In the genomic region with DNA sequence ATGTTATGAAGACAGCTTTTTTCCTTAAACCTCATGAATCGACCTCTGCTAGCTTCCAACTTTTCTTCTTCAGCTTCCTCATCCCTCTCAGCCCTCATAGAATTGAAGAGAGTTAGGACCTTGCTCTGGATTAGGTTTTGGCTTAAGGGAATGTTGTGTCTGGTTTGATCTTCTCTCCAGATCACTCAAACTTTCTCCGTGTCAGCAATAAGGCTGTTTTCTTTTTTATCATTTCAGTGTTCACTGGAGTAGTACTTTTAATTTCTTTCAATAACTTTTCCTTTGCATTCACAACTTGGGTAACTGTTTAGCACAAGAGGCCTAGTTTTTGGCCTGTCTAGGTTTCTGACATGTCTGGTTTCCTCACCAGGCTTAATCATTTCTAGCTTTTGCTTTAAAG, we compare ENCODE assay signal across 26 cellular contexts. TPM values are rescaled to one million over a fixed set of nuclear protein-coding genes. Genes with fewer than 3 reads are reported as not detected.
DNase-seq lines count a peak whose midpoint lies in the region; ATAC-seq, FAIRE-seq and TF ChIP-seq lines count a peak whose summit lies in the region.
"Had no signal": no experiment of that assay in that cellular context is flagged by ENCODE, and none has a peak within 500 bp of the region (broad histone marks: within the 10 kb centered on the region; RNA-seq: fewer than 3 reads in every experiment).

No MANE protein-coding gene starts in this region.

- H3K4me1 ChIP-seq in HEK293 (ENCODE audit: control insufficient read depth, insufficient read depth, low read length) = no peaks in the 10 kb centered on the region
- H3K4me1 ChIP-seq: A549, BE2C, HAP-1 had no signal

- H3K36me3 Mint-ChIP-seq in activated T-helper 17 cell treated with anti-CD3 and anti-CD28 coated beads, Interleukin-2, amount 50 U/mL, for 72 hours (ENCODE audit: low read depth) = no peaks in the 10 kb centered on the region
- peaks cover 6% of the 10 kb centered on the region for H3K36me3 Mint-ChIP-seq in nephron progenitor cell (ENCODE audit: low read depth)
- no peaks in the 10 kb centered on the region for H3K36me3 Mint-ChIP-seq in HFFc6 (ENCODE audit: low read depth)
- H3K36me3 Mint-ChIP-seq: CD14-positive monocyte; CD8-positive, alpha-beta memory T cell had no signal

- ATAC-seq in activated T-helper 17 cell treated with anti-CD3 and anti-CD28 coated beads, Interleukin-2, amount 50 U/mL, for 72 hours (replicated peaks) = no peak
- ATAC-seq: A549, GM12878 had no signal

- no peaks in the 10 kb centered on the region for H3K9me3 Mint-ChIP-seq in activated T-helper 17 cell treated with anti-CD3 and anti-CD28 coated beads, Interleukin-2, amount 50 U/mL, for 72 hours
- no peaks in the 10 kb centered on the region for H3K9me3 Mint-ChIP-seq in nephron progenitor cell
- no peaks in the 10 kb centered on the region for H3K9me3 Mint-ChIP-seq in HFFc6
- H3K9me3 Mint-ChIP-seq: CD4-positive, alpha-beta T cell; CD8-positive, alpha-beta memory T cell had no signal

- no peak for TF ChIP-seq POLR2A in GM12891 (IDR thresholded peaks at IDR 0.05; ENCODE audit: low read depth, low read length)

- TF ChIP-seq CTCF in HEK293 (tag by site-specific recombination; IDR thresholded peaks at IDR 0.05) (no peak), nephron progenitor cell (IDR thresholded peaks at IDR 0.05) (no peak), HFFc6 (IDR thresholded peaks at IDR 0.05) (no peak)

- H3K4me1 Mint-ChIP-seq in activated T-helper 17 cell treated with anti-CD3 and anti-CD28 coated beads, Interleukin-2, amount 50 U/mL, for 72 hours = peaks cover 8% of the 10 kb centered on the region
- H3K4me1 Mint-ChIP-seq in nephron progenitor cell = no peaks in the 10 kb centered on the region
- H3K4me1 Mint-ChIP-seq in HFFc6 (ENCODE audit: low read depth) = no peaks in the 10 kb centered on the region
- H3K4me1 Mint-ChIP-seq: CD14-positive monocyte had no signal

- no peak overlapping the region for H3K4me3 ChIP-seq in HEK293 (ENCODE audit: low read depth, low read length)
- H3K4me3 ChIP-seq: A549; BLaER1 treated with 17β-estradiol and CSF1 and Interleukin-3, amounts not matched to agents 10 nM and 100 nM; GM12878; HAP-1 had no signal

- no peak for DNase-seq in GM12891 (ENCODE audit: insufficient read length, low spot score)
- no peak for DNase-seq in nephron progenitor cell
- DNase-seq in activated T-cell treated with anti-CD3 and anti-CD28 coated beads for 4 hours = no peak
- DNase-seq in NCI-H1092 (lab: John Stamatoyannopoulos, UW) = no peak
- no peak for DNase-seq in HFFc6
- no peak for DNase-seq in SKM-1 treated with dmso at 0.1 percent for 144 hours (lab: John Stamatoyannopoulos, UW; ENCODE audit: unreplicated experiment)
- DNase-seq: 8988T; ACHN; AML-193; BE2C; CD4-positive, alpha-beta T cell; CD8-positive, alpha-beta memory T cell; DMS 273 treated with DMSO at 0.1 percent for 48 hours; DMS79; EL; GDM1; GOT3 had no signal

- peak; percentile 48 for FAIRE-seq in GM12891 (lab: Jason Lieb, UNC)
- FAIRE-seq: A549, D721Med, GM12878, H54 had no signal

- no peaks in the 10 kb centered on the region for H3K27me3 Mint-ChIP-seq in activated T-helper 17 cell treated with anti-CD3 and anti-CD28 coated beads, Interleukin-2, amount 50 U/mL, for 72 hours
- H3K27me3 Mint-ChIP-seq in nephron progenitor cell (ENCODE audit: low read depth, poor library complexity) = no peaks in the 10 kb centered on the region
- no peaks in the 10 kb centered on the region for H3K27me3 Mint-ChIP-seq in HFFc6 (ENCODE audit: insufficient read depth)
- H3K27me3 Mint-ChIP-seq: CD4-positive, alpha-beta T cell; CD8-positive, alpha-beta memory T cell had no signal

- no peak overlapping the region for H3K4me3 Mint-ChIP-seq in activated T-helper 17 cell treated with anti-CD3 and anti-CD28 coated beads, Interleukin-2, amount 50 U/mL, for 72 hours
- H3K4me3 Mint-ChIP-seq in nephron progenitor cell (no peak overlapping the region), HFFc6 (no peak overlapping the region)
- H3K4me3 Mint-ChIP-seq: CD14-positive monocyte; CD4-positive, alpha-beta T cell; CD8-positive, alpha-beta memory T cell had no signal

- no peak overlapping the region for H3K27ac ChIP-seq in HEK293 (ENCODE audit: extremely low read depth, low read depth, low read length)
- H3K27ac ChIP-seq: A549; BLaER1 treated with 17β-estradiol and CSF1 and Interleukin-3, amounts not matched to agents 10 nM and 100 nM had no signal

- no peaks in the 10 kb centered on the region for H3K9me3 ChIP-seq in HEK293 (ENCODE audit: control insufficient read depth, insufficient read depth, low read depth, low read length)
- H3K9me3 ChIP-seq: A549; BE2C; BLaER1 treated with 17β-estradiol and CSF1 and Interleukin-3, amounts not matched to agents 10 nM and 100 nM; HAP-1 had no signal

- H3K36me3 ChIP-seq in HEK293 (ENCODE audit: control insufficient read depth in 2 of 2, insufficient read depth in 1 of 2, low read length in 2 of 2) = no peaks in the 10 kb centered on the region
- H3K36me3 ChIP-seq: BE2C; BLaER1 treated with 17β-estradiol and CSF1 and Interleukin-3, amounts not matched to agents 10 nM and 100 nM; HAP-1 had no signal

- POLR2A ChIA-PET in HEK293 (lab: Yijun Ruan, JAX) = no interaction called here

- H3K27ac Mint-ChIP-seq in activated T-helper 17 cell treated with anti-CD3 and anti-CD28 coated beads, Interleukin-2, amount 50 U/mL, for 72 hours = peak overlapping the region; percentile 11
- peak overlapping the region; percentile 10 for H3K27ac Mint-ChIP-seq in nephron progenitor cell
- H3K27ac Mint-ChIP-seq in HFFc6 = no peak overlapping the region
- H3K27ac Mint-ChIP-seq: CD14-positive monocyte; CD4-positive, alpha-beta T cell; CD8-positive, alpha-beta memory T cell had no signal

- CTCF ChIA-PET in HEK293 (lab: Yijun Ruan, JAX) = no interaction called here

TF ChIP-seq in GM12891, 5 proteins besides CTCF, POLR2A, EP300 and RAD21:
- no peak for TF ChIP-seq POU2F2 (IDR thresholded peaks at IDR 0.05; ENCODE audit: low read depth, low read length)
- TF ChIP-seq POLR2AphosphoS5 (IDR thresholded peaks at IDR 0.05; ENCODE audit: low read depth, low read length) = no peak
- TF ChIP-seq SPI1 (IDR thresholded peaks at IDR 0.05; ENCODE audit: low read depth, low read length) = no peak
- no peak for TF ChIP-seq PAX5 (IDR thresholded peaks at IDR 0.05; ENCODE audit: insufficient read depth, low read length, severe bottlenecking)
- no peak for TF ChIP-seq TAF1 (IDR thresholded peaks at IDR 0.05; ENCODE audit: low read depth, low read length)

TF ChIP-seq in HEK293, 187 proteins besides CTCF, POLR2A, EP300 and RAD21:
- TF ChIP-seq ZBTB48 (tag by site-specific recombination; IDR thresholded peaks at IDR 0.05) (no peak), ZSCAN16 (tag by site-specific recombination; IDR thresholded peaks at IDR 0.05) (no peak), ZNF560 (tag by site-specific recombination; IDR thresholded peaks at IDR 0.05; ENCODE audit: borderline replicate concordance) (no peak), ZNF776 (tag by site-specific recombination; IDR thresholded peaks at IDR 0.05; ENCODE audit: borderline replicate concordance) (no peak), ZNF366 (tag by site-specific recombination; conservative IDR thresholded peaks at IDR 0.05) (no peak), PRDM1 (tag by site-specific recombination; IDR thresholded peaks at IDR 0.05) (0 out of 2 replicates have a peak, but pooled peaks have one; percentile 28)
- TF ChIP-seq, protein P1, sequence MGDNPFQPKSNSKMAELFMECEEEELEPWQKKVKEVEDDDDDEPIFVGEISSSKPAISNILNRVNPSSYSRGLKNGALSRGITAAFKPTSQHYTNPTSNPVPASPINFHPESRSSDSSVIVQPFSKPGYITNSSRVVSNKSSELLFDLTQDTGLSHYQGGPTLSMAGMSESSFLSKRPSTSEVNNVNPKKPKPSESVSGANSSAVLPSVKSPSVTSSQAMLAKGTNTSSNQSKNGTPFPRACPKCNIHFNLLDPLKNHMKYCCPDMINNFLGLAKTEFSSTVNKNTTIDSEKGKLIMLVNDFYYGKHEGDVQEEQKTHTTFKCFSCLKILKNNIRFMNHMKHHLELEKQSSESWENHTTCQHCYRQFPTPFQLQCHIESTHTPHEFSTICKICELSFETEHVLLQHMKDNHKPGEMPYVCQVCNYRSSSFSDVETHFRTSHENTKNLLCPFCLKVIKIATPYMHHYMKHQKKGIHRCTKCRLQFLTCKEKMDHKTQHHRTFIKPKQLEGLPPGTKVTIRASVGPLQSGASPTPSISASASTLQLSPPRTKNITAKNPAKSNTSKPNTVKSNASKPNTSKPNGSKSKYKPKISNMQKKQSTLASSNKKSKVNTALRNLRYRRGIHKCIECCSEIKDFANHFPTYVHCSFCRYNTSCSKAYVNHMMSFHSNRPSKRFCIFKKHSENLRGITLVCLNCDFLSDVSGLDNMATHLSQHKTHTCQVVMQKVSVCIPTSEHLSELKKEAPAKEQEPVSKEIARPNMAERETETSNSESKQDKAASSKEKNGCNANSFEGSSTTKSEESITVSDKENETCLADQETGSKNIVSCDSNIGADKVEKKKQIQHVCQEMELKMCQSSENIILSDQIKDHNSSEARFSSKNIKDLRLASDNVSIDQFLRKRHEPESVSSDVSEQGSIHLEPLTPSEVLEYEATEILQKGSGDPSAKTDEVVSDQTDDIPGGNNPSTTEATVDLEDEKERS (tag by site-specific recombination; IDR thresholded peaks at IDR 0.05) = no peak
- TF ChIP-seq, protein P2, sequence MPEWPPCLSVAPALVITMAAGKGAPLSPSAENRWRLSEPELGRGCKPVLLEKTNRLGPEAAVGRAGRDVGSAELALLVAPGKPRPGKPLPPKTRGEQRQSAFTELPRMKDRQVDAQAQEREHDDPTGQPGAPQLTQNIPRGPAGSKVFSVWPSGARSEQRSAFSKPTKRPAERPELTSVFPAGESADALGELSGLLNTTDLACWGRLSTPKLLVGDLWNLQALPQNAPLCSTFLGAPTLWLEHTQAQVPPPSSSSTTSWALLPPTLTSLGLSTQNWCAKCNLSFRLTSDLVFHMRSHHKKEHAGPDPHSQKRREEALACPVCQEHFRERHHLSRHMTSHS (tag by site-specific recombination; IDR thresholded peaks at IDR 0.05) = no peak
TF ChIP-seq in HEK293: peak in this region for 1.

RNA-seq across cellular contexts. Expression of a gene that starts 32.6 kb away (rescaled TPM):
- 25.1 TPM for polyA plus RNA-seq in GM12891 (2012; ENCODE audit: low read depth, missing spikeins)
- 10 to 100 TPM; 12.0 to 18.1 TPM for total RNA-seq in activated T-helper 17 cell treated with anti-CD3 and anti-CD28 coated beads, Interleukin-2, amount 50 U/mL, for 72 hours
- 10 to 100 TPM; 50.7 to 70.5 (median 52.5) TPM for total RNA-seq in HFFc6 (2021; fragmentation: NEBNext Ultra II Directional; extraction: Animal tissue kit (Norgen Biotek cat#: 25700))
